26 cellular contexts compared by ENCODE assay signal in the genomic region with DNA sequence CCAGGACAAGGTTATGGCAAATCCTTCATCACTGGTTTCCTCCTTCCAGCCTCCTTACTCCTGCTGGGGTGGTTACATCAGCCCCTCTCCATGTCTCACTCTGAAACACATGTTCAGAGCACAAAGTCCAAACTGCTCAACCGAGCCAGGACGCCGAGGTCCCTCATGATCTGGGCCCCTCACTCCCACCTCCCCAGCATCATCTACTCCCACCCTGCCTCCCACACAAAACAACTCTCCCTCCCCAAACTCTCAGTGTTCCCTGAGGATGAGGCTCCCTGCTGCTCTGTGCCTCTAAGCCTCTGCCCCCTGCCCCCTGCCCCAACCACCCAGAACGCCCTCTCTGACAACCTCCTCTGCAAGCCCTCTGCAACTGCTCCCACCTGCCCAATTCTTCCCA. TPM values are rescaled to one million over a fixed set of nuclear protein-coding genes. Genes with fewer than 3 reads are reported as not detected.
A peak's percentile ranks its signal among the peaks of the same experiment; 100 is the strongest.
DNase-seq lines count a peak whose midpoint lies in the region; ATAC-seq and TF ChIP-seq lines count a peak whose summit lies in the region.
"Had no signal": no experiment of that assay in that cellular context is flagged by ENCODE, and none has a peak within 500 bp of the region (broad histone marks: within the 10 kb centered on the region; RNA-seq: fewer than 3 reads in every experiment).

No MANE protein-coding gene starts in this region.

- DNase-seq in heart right ventricle (no peak), Right ventricle myocardium inferior (ENCODE audit: missing footprints) (no peak), kidney glomerular epithelial cell (lab: John Stamatoyannopoulos, UW) (peak; percentile 9), psoas muscle (no peak), dedifferentiated amniotic fluid mesenchymal stem cell (ENCODE audit: extremely low spot score) (no peak)
- DNase-seq in central memory CD4-positive, alpha-beta T cell: no peak
- DNase-seq in stimulated activated naive CD8-positive, alpha-beta T cell treated with anti-CD3 and anti-CD28 coated beads, Interleukin-15, Interleukin-2, amounts not matched to agents 100 U/mL and 50 U/mL, for 24 hours: no peak
- DNase-seq: activated CD4-positive, alpha-beta memory T cell treated with anti-CD3 and anti-CD28 coated beads, Interleukin-2, amount 10 ng/mL, durations not matched to agents 7 days and 5 days; activated naive CD4-positive, alpha-beta T cell treated with anti-CD3 and anti-CD28 coated beads, Interleukin-2, amount 10 ng/mL, durations not matched to agents 7 days and 5 days; amniotic stem cell; colonic mucosa; DMS 273 treated with DMSO at 0.1 percent for 48 hours; effector memory CD4-positive, alpha-beta T cell; naive thymus-derived CD8-positive, alpha-beta T cell; NCI-H1048; NCI-H1694; retina; spleen; stimulated activated CD4-positive, alpha-beta T cell treated with anti-CD3 and anti-CD28 coated beads, Interleukin-2, amount 100 ng/mL, for 24 hours; stimulated activated naive CD8-positive, alpha-beta T cell treated with anti-CD3 and anti-CD28 coated beads, Interleukin-15, amount 100 ng/mL, for 72 hours; SW 1271; thyroid gland had no signal

- no peaks in the 10 kb centered on the region for H3K36me3 ChIP-seq in heart right ventricle
- no peaks in the 10 kb centered on the region for H3K36me3 ChIP-seq in HEK293 (ENCODE audit: control insufficient read depth in 2 of 2, insufficient read depth in 1 of 2, low read length in 2 of 2)
- no peaks in the 10 kb centered on the region for H3K36me3 ChIP-seq in psoas muscle (ENCODE audit: insufficient read depth in 1 of 2, low read depth in 1 of 2)
- H3K36me3 ChIP-seq: colonic mucosa, spleen, thyroid gland had no signal

- intact Hi-C loops in heart right ventricle (cut with DNase I): loop anchor here in 9 of 10 donors (2.0 to 10.0 kb wide), 6 partner anchors 284 to 514 kb away; no protein-coding TSS in a partner anchor
- intact Hi-C loops in Right ventricle myocardium inferior (cut with DNase I): no loop called here
- intact Hi-C loops in psoas muscle (cut with DNase I): loop anchor here (5.0 to 10.0 kb wide), 3 partner anchors 284 to 314 kb away; no protein-coding TSS in a partner anchor

- peaks cover 0 to 47% (median 22%) of the 10 kb centered on the region in 7 donors for H3K27me3 ChIP-seq in heart right ventricle
- H3K27me3 ChIP-seq in psoas muscle (ENCODE audit: insufficient read depth in 3 of 3, low read length in 2 of 3): no peaks in the 10 kb centered on the region
- H3K27me3 ChIP-seq: thyroid gland had no signal

- CTCF ChIA-PET in HEK293 (lab: Yijun Ruan, JAX): interaction anchor here (0.7 to 4.9 kb wide), 5 partner anchors 27 to 288 kb away, joined by 3 to 93 read pairs (median 20); a partner anchor contains a TSS

- H3K4me3 ChIP-seq in heart right ventricle: peak overlapping the region in 3 of 10 donors; percentile 6 to 25 (median 22)
- no peak overlapping the region for H3K4me3 ChIP-seq in HEK293 (ENCODE audit: low read depth, low read length)
- H3K4me3 ChIP-seq in psoas muscle: no peak overlapping the region
- H3K4me3 ChIP-seq: colonic mucosa, spleen, thyroid gland had no signal

- H3K4me1 ChIP-seq in heart right ventricle (peaks cover 0 to 42% (median 8%) of the 10 kb centered on the region in 9 donors), HEK293 (ENCODE audit: control insufficient read depth, insufficient read depth, low read length) (peaks cover 5% of the 10 kb centered on the region; the same call in 1 of the 2 replicates), psoas muscle (peaks cover 26% of the 10 kb centered on the region)
- H3K4me1 ChIP-seq: colonic mucosa had no signal

- H3K27ac ChIP-seq in heart right ventricle: peak overlapping the region in 6 of 10 donors; percentile 43 to 81 (median 60)
- no peak overlapping the region for H3K27ac ChIP-seq in HEK293 (ENCODE audit: extremely low read depth, low read depth, low read length)
- peak overlapping the region; percentile 28 for H3K27ac ChIP-seq in psoas muscle
- H3K27ac ChIP-seq: colonic mucosa, epithelial cell of prostate, spleen, thyroid gland had no signal

- WGBS in heart right ventricle, 2 donors: 44 to 69% methylated on average over 4 of the region's 4 CpGs
- 53 to 71% (median 63%) methylated on average over 4 of the region's 4 CpGs for WGBS in psoas muscle, 3 donors

- POLR2A ChIA-PET in HEK293 (lab: Yijun Ruan, JAX): no interaction called here

- TF ChIP-seq CTCF in heart right ventricle (IDR thresholded peaks at IDR 0.05): no peak
- no peak for TF ChIP-seq CTCF in HEK293 (tag by site-specific recombination; IDR thresholded peaks at IDR 0.05)
- TF ChIP-seq CTCF in psoas muscle (IDR thresholded peaks at IDR 0.05): no peak

- H3K9me3 ChIP-seq in heart right ventricle (no peaks in the 10 kb centered on the region), HEK293 (ENCODE audit: control insufficient read depth, insufficient read depth, low read depth, low read length) (no peaks in the 10 kb centered on the region), psoas muscle (no peaks in the 10 kb centered on the region)
- H3K9me3 ChIP-seq: colonic mucosa, spleen, thyroid gland had no signal

- ATAC-seq in heart right ventricle (peak in 1 of 8 donors; percentile 18), Right ventricle myocardium inferior (no peak), psoas muscle (no peak)
- ATAC-seq in stimulated activated naive CD8-positive, alpha-beta T cell treated with anti-CD3 and anti-CD28 coated beads, Interleukin-15, Interleukin-2, amounts not matched to agents 100 U/mL and 50 U/mL, for 24 hours: no peak
- ATAC-seq: activated T-helper 17 cell treated with anti-CD3 and anti-CD28 coated beads, Interleukin-2, amount 50 U/mL, for 72 hours; CD8-positive, alpha-beta T cell; naive thymus-derived CD8-positive, alpha-beta T cell; stimulated activated naive CD8-positive, alpha-beta T cell treated with anti-CD3 and anti-CD28 coated beads, Interleukin-15, amount 100 ng/mL, for 72 hours had no signal

TF ChIP-seq in HEK293, 187 proteins besides CTCF, POLR2A, EP300 and RAD21 (continues in another document):
- TF ChIP-seq OSR2 (tag by site-specific recombination; IDR thresholded peaks at IDR 0.05) (no peak), ZNF600 (tag by site-specific recombination; IDR thresholded peaks at IDR 0.05) (0 out of 2 replicates have a peak, but pooled peaks have one; percentile 3), BCL11B (tag by site-specific recombination; IDR thresholded peaks at IDR 0.05; ENCODE audit: low read depth) (no peak), ZFHX2 (tag by site-specific recombination; conservative IDR thresholded peaks at IDR 0.05) (peak; percentile 87), ZXDB (tag by site-specific recombination; IDR thresholded peaks at IDR 0.05) (no peak), EGR2 (tag by site-specific recombination; IDR thresholded peaks at IDR 0.05; ENCODE audit: low read depth) (peak; percentile 77), ZNF146 (tag by site-specific recombination; IDR thresholded peaks at IDR 0.05) (no peak), ZBTB7A (tag by site-specific recombination; IDR thresholded peaks at IDR 0.05; ENCODE audit: low read depth) (no peak), SALL2 (tag by site-specific recombination; IDR thresholded peaks at IDR 0.05; ENCODE audit: borderline replicate concordance) (no peak), ZNF548 (tag by site-specific recombination; IDR thresholded peaks at IDR 0.05) (no peak)
- TF ChIP-seq, protein P1, sequence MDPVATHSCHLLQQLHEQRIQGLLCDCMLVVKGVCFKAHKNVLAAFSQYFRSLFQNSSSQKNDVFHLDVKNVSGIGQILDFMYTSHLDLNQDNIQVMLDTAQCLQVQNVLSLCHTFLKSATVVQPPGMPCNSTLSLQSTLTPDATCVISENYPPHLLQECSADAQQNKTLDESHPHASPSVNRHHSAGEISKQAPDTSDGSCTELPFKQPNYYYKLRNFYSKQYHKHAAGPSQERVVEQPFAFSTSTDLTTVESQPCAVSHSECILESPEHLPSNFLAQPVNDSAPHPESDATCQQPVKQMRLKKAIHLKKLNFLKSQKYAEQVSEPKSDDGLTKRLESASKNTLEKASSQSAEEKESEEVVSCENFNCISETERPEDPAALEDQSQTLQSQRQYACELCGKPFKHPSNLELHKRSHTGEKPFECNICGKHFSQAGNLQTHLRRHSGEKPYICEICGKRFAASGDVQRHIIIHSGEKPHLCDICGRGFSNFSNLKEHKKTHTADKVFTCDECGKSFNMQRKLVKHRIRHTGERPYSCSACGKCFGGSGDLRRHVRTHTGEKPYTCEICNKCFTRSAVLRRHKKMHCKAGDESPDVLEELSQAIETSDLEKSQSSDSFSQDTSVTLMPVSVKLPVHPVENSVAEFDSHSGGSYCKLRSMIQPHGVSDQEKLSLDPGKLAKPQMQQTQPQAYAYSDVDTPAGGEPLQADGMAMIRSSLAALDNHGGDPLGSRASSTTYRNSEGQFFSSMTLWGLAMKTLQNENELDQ (tag by site-specific recombination; IDR thresholded peaks at IDR 0.05; ENCODE audit: low read depth): no peak

RNA-seq across cellular contexts. Expression of a gene that starts 33.3 kb away (rescaled TPM):
- total RNA-seq in heart right ventricle (10 to 100 TPM in 9 of 10 donors, 1 to 10 TPM in 1; 8.5 to 18.2 (median 14.2) TPM), Right ventricle myocardium inferior (17.9 TPM), psoas muscle (10 to 100 TPM in 3 of 4 donors, 1 to 10 TPM in 1; 7.2 to 14.1 (median 10.3) TPM)
- polyA plus RNA-seq in heart right ventricle (1 to 10 TPM; 3.2 to 6.4 TPM), psoas muscle (10 to 100 TPM in 1 of 3 donors, 1 to 10 TPM in 2; 3.8 to 11.4 (median 4.1) TPM)
